Comparison of ENCODE assay signal across 1 cellular context in genomic region chr13:76473552-76474134, GRCh38.
TF ChIP-seq lines count a peak whose summit lies in the region.

No MANE protein-coding gene starts in this region.

TF ChIP-seq in H1, 55 proteins besides CTCF, POLR2A, EP300 and RAD21 (continued from another document):
- no peak for TF ChIP-seq CHD7 (IDR thresholded peaks at IDR 0.05; ENCODE audit: insufficient replicate concordance, low read length)
- no peak for TF ChIP-seq RBBP5 (IDR thresholded peaks at IDR 0.05; ENCODE audit: borderline replicate concordance, low read depth, low read length)
- TF ChIP-seq NANOG (IDR thresholded peaks at IDR 0.05; ENCODE audit: insufficient read depth, low read depth, low read length, poor library complexity, severe bottlenecking): no peak
